ENCODE assay signal across 8 cellular contexts in genomic region chr1:233122779-233123178, GRCh38.
"Had no signal": no experiment of that assay in that cellular context is flagged by ENCODE, and none has a peak within 500 bp of the region (broad histone marks: within the 10 kb centered on the region; RNA-seq: fewer than 3 reads in every experiment).

No MANE protein-coding gene starts in this region.

- H2AFZ ChIP-seq: GM23248 had no signal

- H3K4me1 Mint-ChIP-seq: H9 had no signal

- DNase-seq: GM23248, GOT3, H9, Karpas-422, KBM-7 had no signal

- H3K9me3 Mint-ChIP-seq: H9 had no signal

- H3K27ac ChIP-seq: GM23248, KMS-11 had no signal

- H3K9ac ChIP-seq: GM23248, KMS-11 had no signal

- FAIRE-seq: H54, HTR-8/SVneo had no signal

- H3K4me3 ChIP-seq: GM23248 had no signal

- H3K4me2 ChIP-seq: KMS-11 had no signal

- H3K27ac Mint-ChIP-seq: H9 had no signal

- H3K4me3 Mint-ChIP-seq: H9 had no signal
